8 cellular contexts compared by ENCODE assay signal in genomic region chr9:20624201-20625002, GRCh38. TPM values are rescaled to one million over a fixed set of nuclear protein-coding genes. Genes with fewer than 3 reads are reported as not detected.
DNase-seq lines count a peak whose midpoint lies in the region; ATAC-seq and TF ChIP-seq lines count a peak whose summit lies in the region.

No MANE protein-coding gene starts in this region.

- peaks cover 26% of the 10 kb centered on the region for H3K4me1 Mint-ChIP-seq in stimulated activated naive CD8-positive, alpha-beta T cell treated with anti-CD3 and anti-CD28 coated beads, Interleukin-15, amount 100 ng/mL, for 72 hours

- peak overlapping the region; percentile 0 for H3K9ac ChIP-seq in endocrine pancreas (ENCODE audit: control insufficient read depth, insufficient read depth, low read length)
- H3K9ac ChIP-seq in mesendoderm (ENCODE audit: low read length): peak overlapping the region; percentile 39

- no peaks in the 10 kb centered on the region for H3K79me2 ChIP-seq in mesendoderm (ENCODE audit: control insufficient read depth, insufficient read depth, low read length)

- no peak overlapping the region for H4K5ac ChIP-seq in mesendoderm (ENCODE audit: low read length)

- no CpG with 5 or more reads among the region's 21 CpGs for WGBS in mesendoderm (ENCODE audit: extremely low coverage, insufficient coverage, low lambda C conversion rate)

- no peak overlapping the region for H3K4me3 ChIP-seq in WERI-Rb-1 (ENCODE audit: low read depth, low read length)
- H3K4me3 ChIP-seq in endocrine pancreas (ENCODE audit: control insufficient read depth, insufficient read depth, low read length): peak overlapping the region; percentile 81
- no peak overlapping the region for H3K4me3 ChIP-seq in mesendoderm (ENCODE audit: low read length)

- DNase-seq in G401 (ENCODE audit: low spot score) (peak; percentile 87), HCEC 1CT (peak; percentile 74), NCI-H187 treated with DMSO at 0.1 percent for 48 hours (lab: John Stamatoyannopoulos, UW) (peak; percentile 22), WERI-Rb-1 (peak; percentile 47), mesendoderm (peak; percentile 81)
- DNase-seq in stimulated activated naive CD8-positive, alpha-beta T cell treated with anti-CD3 and anti-CD28 coated beads, Interleukin-15, amount 100 ng/mL, for 72 hours: peak; percentile 31 to 39

- no peaks in the 10 kb centered on the region for H3K79me1 ChIP-seq in mesendoderm (ENCODE audit: low read length)

- no peak overlapping the region for H3K4ac ChIP-seq in mesendoderm (ENCODE audit: low read depth, low read length)

- H3K27me3 Mint-ChIP-seq in stimulated activated naive CD8-positive, alpha-beta T cell treated with anti-CD3 and anti-CD28 coated beads, Interleukin-15, amount 100 ng/mL, for 72 hours: no peaks in the 10 kb centered on the region

- no peaks in the 10 kb centered on the region for H3K9me3 Mint-ChIP-seq in stimulated activated naive CD8-positive, alpha-beta T cell treated with anti-CD3 and anti-CD28 coated beads, Interleukin-15, amount 100 ng/mL, for 72 hours

- H3K9me3 ChIP-seq in WERI-Rb-1 (ENCODE audit: severe bottlenecking) (no peaks in the 10 kb centered on the region), endocrine pancreas (ENCODE audit: control insufficient read depth, low read length) (no peaks in the 10 kb centered on the region)

- H3K4me2 ChIP-seq in mesendoderm (ENCODE audit: low read length): peak overlapping the region; percentile 72

- no peak overlapping the region for H2BK120ac ChIP-seq in mesendoderm (ENCODE audit: low read depth, low read length)

- no peak overlapping the region for H2AK5ac ChIP-seq in mesendoderm (ENCODE audit: low read length)

- H3K23ac ChIP-seq in mesendoderm (ENCODE audit: low read length): no peak overlapping the region

- H3K27me3 ChIP-seq in WERI-Rb-1 (ENCODE audit: insufficient read depth, low read depth, severe bottlenecking) (peaks cover 67% of the 10 kb centered on the region), endocrine pancreas (ENCODE audit: control insufficient read depth, insufficient read depth, low read length) (no peaks in the 10 kb centered on the region), mesendoderm (ENCODE audit: insufficient read depth, low read length, poor library complexity) (peaks cover 15% of the 10 kb centered on the region)

- peak; percentile 59 for TF ChIP-seq CTCF in WERI-Rb-1 (IDR thresholded peaks at IDR 0.05; ENCODE audit: low read depth, low read length)

- peak overlapping the region; percentile 94 to 96 for H3K4me3 Mint-ChIP-seq in stimulated activated naive CD8-positive, alpha-beta T cell treated with anti-CD3 and anti-CD28 coated beads, Interleukin-15, amount 100 ng/mL, for 72 hours

- H2BK15ac ChIP-seq in mesendoderm (replicated peaks; ENCODE audit: low read depth): no peak overlapping the region

- H3K4me1 ChIP-seq in endocrine pancreas (ENCODE audit: control insufficient read depth, insufficient read depth, low read length) (no peaks in the 10 kb centered on the region), mesendoderm (ENCODE audit: control insufficient read depth, low read depth, low read length) (peaks cover 3% of the 10 kb centered on the region)

- ATAC-seq in stimulated activated naive CD8-positive, alpha-beta T cell treated with anti-CD3 and anti-CD28 coated beads, Interleukin-15, amount 100 ng/mL, for 72 hours: no peak
- ATAC-seq in HG03095 (IDR thresholded peaks at IDR 0.05; ENCODE audit: unreplicated experiment): no peak

- no peak overlapping the region for H3K18ac ChIP-seq in mesendoderm (ENCODE audit: low read length)

- no peak overlapping the region for H2BK5ac ChIP-seq in mesendoderm (ENCODE audit: low read length)

- no peak overlapping the region for H4K8ac ChIP-seq in mesendoderm (ENCODE audit: low read depth, low read length)

- peak overlapping the region; percentile 62 for H3K56ac ChIP-seq in mesendoderm (ENCODE audit: low read length)

- H3K27ac ChIP-seq in WERI-Rb-1: no peak overlapping the region
- no peak overlapping the region for H3K27ac ChIP-seq in mesendoderm (ENCODE audit: low read depth, low read length)

- H3K36me3 ChIP-seq in WERI-Rb-1: no peaks in the 10 kb centered on the region
- H3K36me3 ChIP-seq in endocrine pancreas (ENCODE audit: control insufficient read depth, insufficient read depth, low read length): no peaks in the 10 kb centered on the region
- no peaks in the 10 kb centered on the region for H3K36me3 ChIP-seq in mesendoderm (ENCODE audit: control insufficient read depth, insufficient read depth, low read length)

- in situ Hi-C loops in G401 (cut with HindIII; ENCODE audit: low sequenced_read_pairs): no loop called here

- H3K27ac Mint-ChIP-seq in stimulated activated naive CD8-positive, alpha-beta T cell treated with anti-CD3 and anti-CD28 coated beads, Interleukin-15, amount 100 ng/mL, for 72 hours: peak overlapping the region; percentile 99 to 100

RNA-seq across cellular contexts. Expression of gene MLLT3, which starts 2.1 kb away (rescaled TPM):
- total RNA-seq in G401 (2014; rRNA removed; shearing (Covaris generic)): 0.27 and 1.4 TPM in 2 replicates
- polyA plus RNA-seq in mesendoderm (2013, experiment 1 of 2): 1.8 TPM
- polyA plus RNA-seq in mesendoderm (2013, experiment 2 of 2): 2.0 TPM

RNA-seq across cellular contexts. Expression of gene FOCAD, which starts 59.7 kb away (rescaled TPM):
- 17.9 and 33.5 TPM in 2 replicates for total RNA-seq in G401 (2014; rRNA removed; shearing (Covaris generic))
- 12.7 TPM for polyA plus RNA-seq in mesendoderm (2013, experiment 1 of 2)
- 13.1 TPM for polyA plus RNA-seq in mesendoderm (2013, experiment 2 of 2)

Comparison
In these comparisons a context has a peak if more than half of its experiments do, and no peak if none do; other contexts are left out.
1. DNase-seq: peak in every context shown above with its lines; median percentile 87 in G401; 81 in mesendoderm; 74 in HCEC 1CT; 47 in WERI-Rb-1; 35 in stimulated activated naive CD8-positive, alpha-beta T cell treated with anti-CD3 and anti-CD28 coated beads, Interleukin-15, amount 100 ng/mL, for 72 hours; 22 in NCI-H187 treated with DMSO at 0.1 percent for 48 hours.